ENCODE assay signal across 14 cellular contexts in the genomic region with DNA sequence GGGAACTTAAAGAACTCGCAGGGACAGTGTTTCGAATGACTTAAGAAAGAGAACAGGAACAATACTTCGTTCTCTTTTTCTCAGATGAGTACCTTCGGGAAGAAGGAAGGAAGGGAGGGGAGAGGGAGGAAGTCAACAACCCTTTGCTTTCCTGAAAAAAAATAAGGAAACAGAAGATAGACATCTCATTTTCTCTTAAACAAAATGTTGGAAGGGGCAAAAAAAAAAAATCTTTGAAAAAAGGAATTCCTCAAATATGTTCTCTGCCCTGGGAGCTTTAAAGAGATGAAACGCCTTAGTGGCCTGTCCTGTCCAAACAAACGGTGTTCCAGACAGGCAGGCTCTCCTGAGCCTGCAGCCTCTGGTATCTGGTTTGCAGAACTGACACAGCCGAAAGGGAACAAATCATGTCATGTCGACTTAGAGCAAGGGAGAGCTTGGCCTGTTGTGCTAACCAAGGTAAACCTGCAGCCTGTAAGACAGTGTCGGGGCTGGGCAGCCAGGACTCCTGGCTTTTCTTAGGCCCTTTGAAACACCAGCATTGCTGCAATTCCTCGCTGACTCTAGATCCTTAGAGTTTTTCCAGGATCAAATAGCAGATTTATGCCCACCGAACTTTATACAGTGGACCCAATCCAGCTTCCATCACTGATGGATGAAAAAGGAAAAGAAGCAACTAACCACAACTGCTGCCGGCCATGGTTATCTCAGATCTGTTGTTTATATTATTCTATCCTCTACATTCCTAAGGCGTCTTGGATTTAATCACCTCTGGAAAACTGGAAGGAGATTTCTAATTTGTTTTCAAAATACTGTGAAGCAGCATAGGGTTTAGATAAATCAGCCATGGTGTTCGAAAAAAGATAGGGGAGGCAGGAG. TPM values are rescaled to one million over a fixed set of nuclear protein-coding genes. Genes with fewer than 3 reads are reported as not detected.
A peak's percentile ranks its signal among the peaks of the same experiment; 100 is the strongest.
DNase-seq lines count a peak whose midpoint lies in the region; ATAC-seq, FAIRE-seq and TF ChIP-seq lines count a peak whose summit lies in the region.
"Had no signal": no experiment of that assay in that cellular context is flagged by ENCODE, and none has a peak within 500 bp of the region (broad histone marks: within the 10 kb centered on the region; RNA-seq: fewer than 3 reads in every experiment).

A gene with protein sequence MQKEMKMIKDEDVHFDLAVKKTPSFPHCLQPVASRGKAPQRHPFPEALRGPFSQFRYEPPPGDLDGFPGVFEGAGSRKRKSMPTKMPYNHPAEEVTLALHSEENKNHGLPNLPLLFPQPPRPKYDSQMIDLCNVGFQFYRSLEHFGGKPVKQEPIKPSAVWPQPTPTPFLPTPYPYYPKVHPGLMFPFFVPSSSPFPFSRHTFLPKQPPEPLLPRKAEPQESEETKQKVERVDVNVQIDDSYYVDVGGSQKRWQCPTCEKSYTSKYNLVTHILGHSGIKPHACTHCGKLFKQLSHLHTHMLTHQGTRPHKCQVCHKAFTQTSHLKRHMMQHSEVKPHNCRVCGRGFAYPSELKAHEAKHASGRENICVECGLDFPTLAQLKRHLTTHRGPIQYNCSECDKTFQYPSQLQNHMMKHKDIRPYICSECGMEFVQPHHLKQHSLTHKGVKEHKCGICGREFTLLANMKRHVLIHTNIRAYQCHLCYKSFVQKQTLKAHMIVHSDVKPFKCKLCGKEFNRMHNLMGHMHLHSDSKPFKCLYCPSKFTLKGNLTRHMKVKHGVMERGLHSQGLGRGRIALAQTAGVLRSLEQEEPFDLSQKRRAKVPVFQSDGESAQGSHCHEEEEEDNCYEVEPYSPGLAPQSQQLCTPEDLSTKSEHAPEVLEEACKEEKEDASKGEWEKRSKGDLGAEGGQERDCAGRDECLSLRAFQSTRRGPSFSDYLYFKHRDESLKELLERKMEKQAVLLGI (minus strand): TSS at position 51 of the 879 bp plus-strand sequence. CDS start 45,914 bp downstream, outside the sequence.

- H3K9ac ChIP-seq in IMR-90 (ENCODE audit: low read depth, low read length), result no peak within 1 kb of the TSS
- H3K9ac ChIP-seq in K562 (ENCODE audit: insufficient read depth in 1 of 2, low read depth in 2 of 2, low read length in 2 of 2), result no peak within 1 kb of the TSS

- H2AK9ac ChIP-seq in IMR-90 (replicated peaks; ENCODE audit: low read depth, low read length, poor library complexity), result peak within 1 kb of the TSS; percentile 11

- H2AK5ac ChIP-seq in IMR-90 (ENCODE audit: low read depth, low read length), result peak within 1 kb of the TSS; percentile 53

- H4K20me1 ChIP-seq in IMR-90 (ENCODE audit: insufficient read depth, low read length), result no peaks in the 10 kb centered on the region
- no peaks in the 10 kb centered on the region for H4K20me1 ChIP-seq in K562 (replicated peaks; ENCODE audit: control insufficient read depth, insufficient read depth, low read length)

- peak within 1 kb of the TSS; percentile 57 for H2BK20ac ChIP-seq in IMR-90 (ENCODE audit: low read depth, low read length)

- H3K18ac ChIP-seq in IMR-90 (ENCODE audit: low read depth, low read length), result peak within 1 kb of the TSS; percentile 20; the same call in 1 of the 2 replicates

- no peak for TF ChIP-seq EP300 in K562 (IDR thresholded peaks at IDR 0.05; ENCODE audit: low read length)

- in situ Hi-C loops in IMR-90 (cut with MboI; ENCODE audit: low sequenced_read_pairs) (loop anchor here (25.0 kb wide), 1 partner anchor 145 kb away; no protein-coding TSS in a partner anchor), K562 (cut with MboI) (no loop called here)

- H3K27ac ChIP-seq in IMR-90 (ENCODE audit: insufficient read depth, low read length) (peak within 1 kb of the TSS; percentile 27; the same call in 1 of the 2 replicates), K562 (ENCODE audit: extremely low read depth, low read depth, low read length) (peak within 1 kb of the TSS; percentile 36; the same call in 1 of the 3 replicates)

- CTCF ChIA-PET in IMR-90 (lab: Yijun Ruan, JAX) (no interaction called here), K562 (lab: Yijun Ruan, JAX; ENCODE audit: low intra/inter-chr PET ratio) (no interaction called here)

- H3K27me3 Mint-ChIP-seq in memory B cell, result peaks cover 4% of the 10 kb centered on the region
- peaks cover 6 to 8% of the 10 kb centered on the region in 2 donors for H3K27me3 Mint-ChIP-seq in stimulated activated naive B cell treated with anti-CD40 and anti-IgM and Interleukin-4, amounts not matched to agents 10 μg/mL and 1 μg/mL and 100 μg/mL, for 72 hours

- no peaks in the 10 kb centered on the region for H3K36me3 Mint-ChIP-seq in memory B cell
- peaks cover 0 to 8% of the 10 kb centered on the region in 2 donors for H3K36me3 Mint-ChIP-seq in stimulated activated naive B cell treated with anti-CD40 and anti-IgM and Interleukin-4, amounts not matched to agents 10 μg/mL and 1 μg/mL and 100 μg/mL, for 72 hours

- H3K14ac ChIP-seq in IMR-90 (replicated peaks; ENCODE audit: low read depth, low read length), result peak within 1 kb of the TSS; percentile 69

- TF ChIP-seq POLR2A in IMR-90 (IDR thresholded peaks at IDR 0.05; ENCODE audit: low read depth, low read length) (no peak), K562 (conservative IDR thresholded peaks at IDR 0.05) (no peak)

- TF ChIP-seq CTCF in IMR-90 (conservative IDR thresholded peaks at IDR 0.05; ENCODE audit: low read depth, low read length) (no peak), K562 (IDR thresholded peaks at IDR 0.05 in 2 of 3, conservative IDR thresholded peaks at IDR 0.05 in 1 of 3; ENCODE audit: insufficient read depth in 2 of 3, low read depth in 1 of 3, low read length in 3 of 3) (no peak)

- POLR2A ChIA-PET in IMR-90 (lab: Charles Lee; ENCODE audit: unreplicated experiment) (interaction anchor here (0.9 kb wide), 1 partner anchor 116 kb away, joined by 4 read pairs; no protein-coding TSS in a partner anchor), K562 (lab: Yijun Ruan, JAX) (no interaction called here)

- H3K4me1 Mint-ChIP-seq in memory B cell, result peaks cover 17% of the 10 kb centered on the region
- peaks cover 56 to 74% of the 10 kb centered on the region in 2 donors for H3K4me1 Mint-ChIP-seq in stimulated activated naive B cell treated with anti-CD40 and anti-IgM and Interleukin-4, amounts not matched to agents 10 μg/mL and 1 μg/mL and 100 μg/mL, for 72 hours

- no peaks in the 10 kb centered on the region for H3K79me2 ChIP-seq in K562 (ENCODE audit: control insufficient read depth, insufficient read depth, low read length)

- H3K9me1 ChIP-seq in IMR-90 (ENCODE audit: insufficient read depth, low read length) (peaks cover 20% of the 10 kb centered on the region), K562 (ENCODE audit: control insufficient read depth, insufficient read depth, low read length) (no peaks in the 10 kb centered on the region)

- H3K27me3 ChIP-seq in IMR-90 (ENCODE audit: control insufficient read depth, insufficient read depth, low read length) (no peaks in the 10 kb centered on the region), K562 (ENCODE audit: control insufficient read depth in 2 of 2, insufficient read depth in 2 of 2, low read length in 2 of 2) (no peaks in the 10 kb centered on the region)
- H3K27me3 ChIP-seq: colonic mucosa had no signal

- peak within 1 kb of the TSS; percentile 21 to 59; a peak in 2 of 4 replicates for H4K8ac ChIP-seq in IMR-90 (ENCODE audit: low read depth in 2 of 2, low read length in 2 of 2)

- peak within 1 kb of the TSS; percentile 65 for H2BK120ac ChIP-seq in IMR-90 (ENCODE audit: low read depth, low read length)

- H3K4me2 ChIP-seq in IMR-90 (ENCODE audit: low read depth, low read length) (peak within 1 kb of the TSS; percentile 24), K562 (ENCODE audit: insufficient read depth, low read length) (no peak within 1 kb of the TSS)

- peak within 1 kb of the TSS; percentile 21 for H3K27ac Mint-ChIP-seq in memory B cell
- H3K27ac Mint-ChIP-seq in stimulated activated naive B cell treated with anti-CD40 and anti-IgM and Interleukin-4, amounts not matched to agents 10 μg/mL and 1 μg/mL and 100 μg/mL, for 72 hours, result peak within 1 kb of the TSS; percentile 31
- H3K27ac Mint-ChIP-seq: activated CD4-positive, alpha-beta T cell treated with anti-CD3 and anti-CD28 coated beads, Interleukin-2, amount 10 ng/mL, durations not matched to agents 24 days and 14 days; activated naive CD4-positive, alpha-beta T cell treated with anti-CD3 and anti-CD28 coated beads for 36 hours had no signal

- peak within 1 kb of the TSS; percentile 40; the same call in 1 of the 2 replicates for H4K91ac ChIP-seq in IMR-90 (ENCODE audit: insufficient read depth, low read depth, low read length)

- H3K4me3 ChIP-seq in IMR-90 (ENCODE audit: insufficient read depth, low read depth, low read length), result no peak within 1 kb of the TSS
- H3K4me3 ChIP-seq in K562, result no peak within 1 kb of the TSS
- H3K4me3 ChIP-seq: colonic mucosa, mucosa of descending colon had no signal

- H2BK15ac ChIP-seq in IMR-90 (ENCODE audit: low read depth, low read length), result peak within 1 kb of the TSS; percentile 62; the same call in 2 of the 3 replicates

- TF ChIP-seq RAD21 in IMR-90 (IDR thresholded peaks at IDR 0.05; ENCODE audit: low read length) (no peak), K562 (CRISPR knock-in tag; conservative IDR thresholded peaks at IDR 0.05 in 1 of 2, IDR thresholded peaks at IDR 0.05 in 1 of 2) (no peak)

- H3K9me3 Mint-ChIP-seq in memory B cell, result no peaks in the 10 kb centered on the region
- H3K9me3 Mint-ChIP-seq in stimulated activated naive B cell treated with anti-CD40 and anti-IgM and Interleukin-4, amounts not matched to agents 10 μg/mL and 1 μg/mL and 100 μg/mL, for 72 hours, result peaks cover 5 to 8% of the 10 kb centered on the region in 2 donors
- H3K9me3 Mint-ChIP-seq: activated CD4-positive, alpha-beta T cell treated with anti-CD3 and anti-CD28 coated beads, Interleukin-2, amount 10 ng/mL, durations not matched to agents 24 days and 14 days; activated naive CD4-positive, alpha-beta T cell treated with anti-CD3 and anti-CD28 coated beads for 36 hours had no signal

- peak; percentile 50 for ATAC-seq in IMR-90 (ENCODE audit: low read depth)
- ATAC-seq in K562, result no peak; the same call in 2 of the 3 replicates
- no peak for ATAC-seq in memory B cell (ENCODE audit: low read depth)
- no peak for ATAC-seq in stimulated activated naive B cell treated with anti-CD40 and anti-IgM and Interleukin-4, amounts not matched to agents 10 μg/mL and 1 μg/mL and 100 μg/mL, for 72 hours (replicated peaks)

- H4K5ac ChIP-seq in IMR-90 (ENCODE audit: low read depth, low read length), result peak within 1 kb of the TSS; percentile 30; the same call in 1 of the 2 replicates

- no peak within 1 kb of the TSS for H3K23ac ChIP-seq in IMR-90 (ENCODE audit: low read depth, low read length)

- intact Hi-C loops in IMR-90 (cut with micrococcal nuclease) (no loop called here), K562 (cut with micrococcal nuclease) (no loop called here)

- H3K4me3 Mint-ChIP-seq in memory B cell, result no peak within 1 kb of the TSS
- H3K4me3 Mint-ChIP-seq in stimulated activated naive B cell treated with anti-CD40 and anti-IgM and Interleukin-4, amounts not matched to agents 10 μg/mL and 1 μg/mL and 100 μg/mL, for 72 hours, result peak within 1 kb of the TSS; percentile 13 to 37
- H3K4me3 Mint-ChIP-seq: activated CD4-positive, alpha-beta T cell treated with anti-CD3 and anti-CD28 coated beads, Interleukin-2, amount 10 ng/mL, durations not matched to agents 24 days and 14 days; activated naive CD4-positive, alpha-beta T cell treated with anti-CD3 and anti-CD28 coated beads for 36 hours had no signal

- no peaks in the 10 kb centered on the region for H3K79me1 ChIP-seq in IMR-90 (ENCODE audit: low read depth in 1 of 2, low read length in 2 of 2)

- no peak for FAIRE-seq in K562 (lab: Jason Lieb, UNC)

- WGBS in IMR-90 (ENCODE audit: extremely low coverage in 2 of 2, insufficient read length in 1 of 2), 2 experiments, result 55% methylated on average over 3 of the region's 14 CpGs; no CpG with 5 or more reads in 1 of the 2 experiments
- WGBS in K562 (ENCODE audit: insufficient coverage, low coverage, missing lambda C conversion rate), result 28% methylated on average over 14 of the region's 14 CpGs

- no peak within 1 kb of the TSS for H3K56ac ChIP-seq in IMR-90 (ENCODE audit: extremely low read depth, insufficient read depth, low read length)

- peak within 1 kb of the TSS; percentile 68 for H3K4ac ChIP-seq in IMR-90 (ENCODE audit: low read depth, low read length)

- DNase-seq in IMR-90, result peak; percentile 44
- no peak for DNase-seq in K562 (ENCODE audit: extremely low read depth in 1 of 4, low spot score in 3 of 4)
- no peak for DNase-seq in memory B cell (ENCODE audit: low spot score in 2 of 2)
- no peak for DNase-seq in stimulated activated naive B cell treated with anti-CD40 and anti-IgM and Interleukin-4, amounts not matched to agents 10 μg/mL and 1 μg/mL and 100 μg/mL, for 72 hours
- DNase-seq in OCI-M1 (lab: John Stamatoyannopoulos, UW), result no peak
- DNase-seq in NCI-H1092 (lab: John Stamatoyannopoulos, UW), result no peak
- DNase-seq in DMS53 treated with DMSO at 0.1 percent for 48 hours (lab: John Stamatoyannopoulos, UW; ENCODE audit: unreplicated experiment), result no peak
- DNase-seq in DMS79 treated with DMSO at 0.1 percent for 48 hours (lab: John Stamatoyannopoulos, UW), result no peak
- DNase-seq: activated CD4-positive, alpha-beta T cell treated with anti-CD3 and anti-CD28 coated beads, Interleukin-2, amount 10 ng/mL, durations not matched to agents 24 days and 14 days; activated naive CD4-positive, alpha-beta T cell treated with anti-CD3 and anti-CD28 coated beads for 36 hours; colonic mucosa; mucosa of descending colon; NCI-H774; stimulated activated CD4-positive, alpha-beta T cell treated with anti-CD3 and anti-CD28 coated beads, Interleukin-12 subunit alpha, Interleukin-12 subunit beta, amount 100 ng/mL, for 4 hours had no signal

- H3K36me3 ChIP-seq in IMR-90 (ENCODE audit: control insufficient read depth, insufficient read depth, low read length) (no peaks in the 10 kb centered on the region), K562 (ENCODE audit: control insufficient read depth, insufficient read depth, low read length) (no peaks in the 10 kb centered on the region)
- H3K36me3 ChIP-seq: colonic mucosa had no signal

- peak within 1 kb of the TSS; percentile 66 for H2AFZ ChIP-seq in IMR-90 (replicated peaks; ENCODE audit: low read length, poor library complexity)
- peak within 1 kb of the TSS; percentile 77 for H2AFZ ChIP-seq in K562 (ENCODE audit: low read depth, low read length)

- H3K9me3 ChIP-seq in IMR-90 (ENCODE audit: control insufficient read depth, insufficient read depth, low read length) (no peaks in the 10 kb centered on the region), K562 (replicated peaks; ENCODE audit: control insufficient read depth, insufficient read depth, low read depth, low read length) (no peaks in the 10 kb centered on the region)
- H3K9me3 ChIP-seq: colonic mucosa, mucosa of descending colon had no signal

- peaks cover 18% of the 10 kb centered on the region for H3K4me1 ChIP-seq in IMR-90 (ENCODE audit: control insufficient read depth, insufficient read depth, low read length)
- H3K4me1 ChIP-seq in K562 (replicated peaks in 1 of 2; ENCODE audit: control insufficient read depth in 2 of 2, insufficient read depth in 2 of 2, low read length in 2 of 2), result peaks cover 4 to 25% of the 10 kb centered on the region in 2 experiments
- H3K4me1 ChIP-seq: colonic mucosa had no signal

- no peak within 1 kb of the TSS for H2BK5ac ChIP-seq in IMR-90 (ENCODE audit: low read depth, low read length, poor library complexity, severe bottlenecking)

- dilution Hi-C loops in IMR-90 (cut with HindIII; ENCODE audit: low sequenced_read_pairs, unreplicated experiment), result no loop called here

- BruUV-seq in IMR-90 (replicated peaks; lab: Mats Ljungman, UMichigan) (no TSS peak), K562 (replicated peaks; lab: Mats Ljungman, UMichigan) (no TSS peak)

RNA-seq across cellular contexts. Expression of the gene that starts here (rescaled TPM):
- total RNA-seq in IMR-90 (2012; rRNA removed), result not detected in 2 replicates
- polyA plus RNA-seq in IMR-90 (2012; rRNA removed), result not detected in 2 replicates
- polyA plus RNA-seq in IMR-90 (2012; cell fraction: cytosol; rRNA removed), result not detected in 2 replicates
- polyA plus RNA-seq in IMR-90 (2012; cell fraction: nucleus; rRNA removed; ENCODE audit: low replicate concordance), result not detected in 2 replicates
- total RNA-seq in K562 (2011; cell fraction: chromatin; rRNA removed; ENCODE audit: low replicate concordance), result not detected in 2 replicates
- not detected in 2 replicates for total RNA-seq in K562 (2011; cell fraction: nucleolus; rRNA removed)
- not detected in 2 replicates for total RNA-seq in K562 (2011; cell fraction: nucleoplasm; rRNA removed)
- not detected in 2 replicates for total RNA-seq in K562 (2014; rRNA removed)
- not detected in 2 replicates for total RNA-seq in K562 (2014; rRNA removed; fragmentation: Illumina TruSeq; extraction: Trizol)
- not detected in 2 replicates for total RNA-seq in K562 (2015; rRNA removed; fragmentation: Illumina TruSeq; extraction: Trizol)
- total RNA-seq in K562 (2021), result not detected in 2 replicates
- not detected in 2 replicates for polyA plus RNA-seq in K562 (2011; rRNA removed)
- not detected in 2 replicates for polyA plus RNA-seq in K562 (2011; cell fraction: cytosol; rRNA removed)
- polyA plus RNA-seq in K562 (2011; cell fraction: nucleus; rRNA removed), result not detected in 2 replicates
- polyA plus RNA-seq in K562 (2012), result not detected in 2 replicates
- polyA plus RNA-seq in K562 (2014; fragmentation: Illumina TruSeq; extraction: Trizol), result not detected in 2 replicates
- not detected for polyA plus RNA-seq in K562 (2014; fragmentation: Nextera tagmentation; extraction: Ambion mirVana)
- polyA plus RNA-seq in K562 (2014; rRNA removed), result not detected in 2 replicates
- polyA minus RNA-seq in K562 (2011; rRNA and poly(A)+ RNA removed), result not detected in 2 replicates
- polyA minus RNA-seq in K562 (2011; cell fraction: cytosol; rRNA and poly(A)+ RNA removed), result not detected in 2 replicates
- polyA minus RNA-seq in K562 (2011; cell fraction: nucleus; rRNA and poly(A)+ RNA removed), result not detected in 2 replicates
- total RNA-seq: activated CD4-positive, alpha-beta T cell treated with anti-CD3 and anti-CD28 coated beads, Interleukin-2, amount 10 ng/mL, durations not matched to agents 24 days and 14 days; activated naive CD4-positive, alpha-beta T cell treated with anti-CD3 and anti-CD28 coated beads for 36 hours had no signal

Comparison
In these comparisons a context has a peak if more than half of its experiments do, and no peak if none do; other contexts are left out.
1. Peak in DNase-seq, ATAC-seq, H3K27ac ChIP-seq and H3K4me2 ChIP-seq in IMR-90; RNA of the gene not detected or under 1 TPM.